ENCODE assay signal across 9 cellular contexts in genomic region chr13:100789968-100790367, GRCh38.
DNase-seq lines count a peak whose midpoint lies in the region; ATAC-seq and TF ChIP-seq lines count a peak whose summit lies in the region.
"Had no signal": no experiment of that assay in that cellular context is flagged by ENCODE, and none has a peak within 500 bp of the region (broad histone marks: within the 10 kb centered on the region; RNA-seq: fewer than 3 reads in every experiment).

No MANE protein-coding gene starts in this region.

- CTCF ChIA-PET in Caco-2 (lab: Charles Lee): no interaction called here

- peaks cover 10% of the 10 kb centered on the region for H3K27me3 Mint-ChIP-seq in activated T-helper 1 cell treated with anti-CD3 and anti-CD28 coated beads, Interleukin-12 subunit alpha, Interleukin-12 subunit beta, Interleukin-2, Interleukin-4 antibody, amounts not matched to agents 30 ng/mL and 10 ng/mL and 1 ng/mL, durations not matched to agents 14 hours and 24 hours and 36 hours (ENCODE audit: insufficient read depth)
- no peaks in the 10 kb centered on the region for H3K27me3 Mint-ChIP-seq in Caco-2 (ENCODE audit: insufficient read depth, unreplicated experiment)

- BruUV-seq in Caco-2 (replicated peaks; lab: Mats Ljungman, UMichigan): no TSS peak

- no peaks in the 10 kb centered on the region for H3K36me3 Mint-ChIP-seq in activated T-helper 1 cell treated with anti-CD3 and anti-CD28 coated beads, Interleukin-12 subunit alpha, Interleukin-12 subunit beta, Interleukin-2, Interleukin-4 antibody, amounts not matched to agents 30 ng/mL and 10 ng/mL and 1 ng/mL, durations not matched to agents 14 hours and 24 hours and 36 hours (ENCODE audit: low read depth)
- no peaks in the 10 kb centered on the region for H3K36me3 Mint-ChIP-seq in Caco-2 (ENCODE audit: insufficient read depth, unreplicated experiment)
- H3K36me3 Mint-ChIP-seq: immature natural killer cell had no signal

- no peak for TF ChIP-seq CTCF in stomach (IDR thresholded peaks at IDR 0.05)
- TF ChIP-seq CTCF in Caco-2 (IDR thresholded peaks at IDR 0.05; ENCODE audit: insufficient read depth in 1 of 2, low read depth in 1 of 2, low read length in 1 of 2, severe bottlenecking in 1 of 2, unreplicated experiment in 1 of 2): no peak

- no peaks in the 10 kb centered on the region for H4K20me1 ChIP-seq in BLaER1

- no peak overlapping the region for H3K4me3 Mint-ChIP-seq in activated T-helper 1 cell treated with anti-CD3 and anti-CD28 coated beads, Interleukin-12 subunit alpha, Interleukin-12 subunit beta, Interleukin-2, Interleukin-4 antibody, amounts not matched to agents 30 ng/mL and 10 ng/mL and 1 ng/mL, durations not matched to agents 14 hours and 24 hours and 36 hours
- no peak overlapping the region for H3K4me3 Mint-ChIP-seq in Caco-2 (ENCODE audit: unreplicated experiment)
- H3K4me3 Mint-ChIP-seq: immature natural killer cell had no signal

- whole genome bisulfite sequencing in stomach, 5 donors: 38 to 63% (median 56%) methylated on average over 3 of the region's 3 CpGs

- no peaks in the 10 kb centered on the region for H3K36me3 ChIP-seq in BLaER1
- H3K36me3 ChIP-seq in stomach: no peaks in the 10 kb centered on the region
- no peaks in the 10 kb centered on the region; the same call in 1 of the 2 replicates for H3K36me3 ChIP-seq in Caco-2 (ENCODE audit: control insufficient read depth, insufficient read depth, low read length)

- no peaks in the 10 kb centered on the region for H3K4me1 Mint-ChIP-seq in activated T-helper 1 cell treated with anti-CD3 and anti-CD28 coated beads, Interleukin-12 subunit alpha, Interleukin-12 subunit beta, Interleukin-2, Interleukin-4 antibody, amounts not matched to agents 30 ng/mL and 10 ng/mL and 1 ng/mL, durations not matched to agents 14 hours and 24 hours and 36 hours (ENCODE audit: low read depth)
- no peaks in the 10 kb centered on the region for H3K4me1 Mint-ChIP-seq in Caco-2 (ENCODE audit: low read depth, unreplicated experiment)
- H3K4me1 Mint-ChIP-seq: immature natural killer cell had no signal

- DNase-seq in RPMI7951 (ENCODE audit: low read depth) (peak; percentile 53), islet precursor cell (no peak), stomach (no peak), Caco-2 (no peak)
- no peak for DNase-seq in activated T-helper 1 cell treated with anti-CD3 and anti-CD28 coated beads, Interleukin-12 subunit alpha, Interleukin-12 subunit beta, Interleukin-2, Interleukin-4 antibody, amounts not matched to agents 30 ng/mL and 10 ng/mL and 1 ng/mL, durations not matched to agents 14 hours and 24 hours and 36 hours (ENCODE audit: low spot score)
- DNase-seq: immature natural killer cell had no signal

- H3K4me2 ChIP-seq in BLaER1: peak overlapping the region; percentile 18

- no peak overlapping the region for H3K9ac ChIP-seq in BLaER1

- TF ChIP-seq EP300 in stomach (IDR thresholded peaks at IDR 0.05): no peak

- POLR2A ChIA-PET in Caco-2 (lab: Charles Lee): interaction anchor here (0.7 kb wide), 1 partner anchor 1880 kb away, joined by 3 read pairs; no protein-coding TSS in a partner anchor

- H3K27me3 ChIP-seq in BLaER1 (no peaks in the 10 kb centered on the region), stomach (no peaks in the 10 kb centered on the region), Caco-2 (replicated peaks; ENCODE audit: control insufficient read depth, insufficient read depth, low read length) (no peaks in the 10 kb centered on the region)

- H3K4me1 ChIP-seq in BLaER1: peaks cover 11% of the 10 kb centered on the region
- peaks cover 0 to 9% (median 0%) of the 10 kb centered on the region in 4 donors for H3K4me1 ChIP-seq in stomach
- no peaks in the 10 kb centered on the region for H3K4me1 ChIP-seq in Caco-2

- H3K9me3 ChIP-seq in BLaER1: peaks cover 33% of the 10 kb centered on the region
- H3K9me3 ChIP-seq in stomach: peaks cover 0 to 6% (median 3%) of the 10 kb centered on the region in 4 donors
- H3K9me3 ChIP-seq in Caco-2: peaks cover 2% of the 10 kb centered on the region; the same call in 1 of the 2 replicates

- H3K27ac Mint-ChIP-seq in activated T-helper 1 cell treated with anti-CD3 and anti-CD28 coated beads, Interleukin-12 subunit alpha, Interleukin-12 subunit beta, Interleukin-2, Interleukin-4 antibody, amounts not matched to agents 30 ng/mL and 10 ng/mL and 1 ng/mL, durations not matched to agents 14 hours and 24 hours and 36 hours: no peak overlapping the region
- H3K27ac Mint-ChIP-seq in Caco-2 (ENCODE audit: unreplicated experiment): no peak overlapping the region
- H3K27ac Mint-ChIP-seq: immature natural killer cell had no signal

- peaks cover 11% of the 10 kb centered on the region for H3K9me3 Mint-ChIP-seq in activated T-helper 1 cell treated with anti-CD3 and anti-CD28 coated beads, Interleukin-12 subunit alpha, Interleukin-12 subunit beta, Interleukin-2, Interleukin-4 antibody, amounts not matched to agents 30 ng/mL and 10 ng/mL and 1 ng/mL, durations not matched to agents 14 hours and 24 hours and 36 hours
- H3K9me3 Mint-ChIP-seq in Caco-2 (ENCODE audit: unreplicated experiment): peaks cover 14% of the 10 kb centered on the region

- ATAC-seq in GM19328 (IDR thresholded peaks at IDR 0.05; ENCODE audit: unreplicated experiment): peak; percentile 78
- ATAC-seq in HG03039 (IDR thresholded peaks at IDR 0.05; ENCODE audit: unreplicated experiment): peak; percentile 58

- intact Hi-C loops in activated T-helper 1 cell treated with anti-CD3 and anti-CD28 coated beads, Interleukin-12 subunit alpha, Interleukin-12 subunit beta, Interleukin-2, Interleukin-4 antibody, amounts not matched to agents 30 ng/mL and 10 ng/mL and 1 ng/mL, durations not matched to agents 14 hours and 24 hours and 36 hours (cut with micrococcal nuclease): no loop called here
- intact Hi-C loops in stomach (cut with DNase I; ENCODE audit: low total_unique reads) (no loop called here), Caco-2 (cut with micrococcal nuclease; ENCODE audit: unreplicated experiment) (no loop called here)

- no peak overlapping the region for H3K27ac ChIP-seq in BLaER1
- H3K27ac ChIP-seq in stomach: no peak overlapping the region

- no peak for TF ChIP-seq POLR2A in stomach (IDR thresholded peaks at IDR 0.05)

- no peak overlapping the region for H3K4me3 ChIP-seq in BLaER1
- H3K4me3 ChIP-seq in stomach: no peak overlapping the region
- H3K4me3 ChIP-seq in Caco-2 (ENCODE audit: low read depth, low read length): no peak overlapping the region
